In the genomic region with DNA sequence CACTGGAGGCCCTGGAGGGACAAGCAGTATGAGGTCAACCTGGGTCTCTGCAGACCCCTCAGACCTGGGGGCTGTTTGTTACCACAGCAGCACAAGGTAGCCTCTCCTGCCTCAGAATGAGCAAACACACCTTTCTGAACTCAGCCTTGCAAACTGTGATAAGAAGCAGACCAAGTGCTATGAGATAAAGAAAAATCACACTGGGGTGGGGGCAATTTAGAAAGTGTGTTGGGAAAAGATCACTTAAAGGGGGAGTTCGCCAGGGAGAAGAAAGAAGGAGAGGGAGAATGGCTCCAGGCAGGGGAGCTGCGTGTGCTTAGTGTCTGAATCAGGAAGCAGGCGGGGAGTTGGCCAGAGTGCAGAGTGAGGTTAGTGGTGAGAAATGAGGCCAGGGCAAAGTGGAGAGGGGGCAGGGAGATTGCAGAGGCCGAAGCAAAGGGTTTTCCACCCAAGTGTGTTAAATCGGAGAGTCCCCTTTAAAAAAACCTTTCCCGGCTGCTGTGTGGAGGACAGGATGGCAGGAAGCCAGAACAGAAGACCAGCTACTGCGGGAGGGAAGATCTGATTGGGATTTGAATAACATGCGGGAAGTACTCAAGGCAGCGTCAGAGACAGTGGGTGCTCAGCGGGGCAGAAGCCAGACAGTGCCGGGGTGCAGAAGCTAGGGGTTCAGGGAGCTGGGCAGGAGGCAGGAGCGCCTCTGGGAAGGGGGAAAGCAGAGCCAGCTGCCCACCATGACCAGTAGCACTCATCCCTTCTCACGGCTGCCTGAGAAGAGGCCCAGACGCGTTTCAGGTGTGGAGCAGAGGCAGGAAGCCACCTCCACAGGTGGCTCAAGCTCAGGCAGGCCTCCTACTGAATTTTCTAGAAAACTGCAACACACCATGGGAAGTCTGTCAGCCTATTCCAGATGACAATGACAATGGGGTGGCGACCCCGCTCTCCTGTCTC, we compare ENCODE assay signal across 8 cellular contexts. TPM values are rescaled to one million over a fixed set of nuclear protein-coding genes. Genes with fewer than 3 reads are reported as not detected.
DNase-seq lines count a peak whose midpoint lies in the region; ATAC-seq and TF ChIP-seq lines count a peak whose summit lies in the region.

No MANE protein-coding gene starts in this region.

- H3F3A ChIP-seq in GM23338 (replicated peaks; ENCODE audit: low read depth) = no peaks in the 10 kb centered on the region

- peak overlapping the region; percentile 51 for H3K27ac ChIP-seq in CD8-positive, alpha-beta T cell (ENCODE audit: low read depth, low read length)
- H3K27ac ChIP-seq in GM23338 (ENCODE audit: low read depth) = peak overlapping the region; percentile 82

- H3K4me3 Mint-ChIP-seq in CD8-positive, alpha-beta T cell = peak overlapping the region; percentile 51
- peak overlapping the region; percentile 46 for H3K4me3 Mint-ChIP-seq in GM23338
- peak overlapping the region; percentile 49 for H3K4me3 Mint-ChIP-seq in activated T-cell treated with anti-CD3 and anti-CD28 coated beads, Interleukin-2, amount 50 U/mL, for 24 hours
- H3K4me3 Mint-ChIP-seq in natural killer cell = peak overlapping the region; percentile 83

- peak in 5 of 7 experiments; percentile 20 to 66 (median 39) for DNase-seq in CD8-positive, alpha-beta T cell
- DNase-seq in GM23338 (ENCODE audit: low spot score) (peak; percentile 75), NCI-H226 (peak; percentile 95), fibroblast of peridontal ligament (ENCODE audit: extremely low read depth) (peak; percentile 89), natural killer cell (peak; percentile 57), D341Med (ENCODE audit: low spot score) (no peak)
- DNase-seq in activated T-cell treated with anti-CD3 and anti-CD28 coated beads, Interleukin-2, amount 50 U/mL, for 24 hours = peak; percentile 48

- intact Hi-C loops in CD8-positive, alpha-beta T cell (cut with DNase I, micrococcal nuclease) = loop anchor here (1.0 to 10.0 kb wide), 5 partner anchors 9 to 428 kb away; a partner anchor contains a TSS
- intact Hi-C loops in natural killer cell (cut with micrococcal nuclease) = loop anchor here (1.0 kb wide), 1 partner anchor 9 kb away; a partner anchor contains a TSS

- H3K9me3 Mint-ChIP-seq in CD8-positive, alpha-beta T cell = no peaks in the 10 kb centered on the region
- H3K9me3 Mint-ChIP-seq in GM23338 (peaks cover 6% of the 10 kb centered on the region), natural killer cell (no peaks in the 10 kb centered on the region)
- no peaks in the 10 kb centered on the region for H3K9me3 Mint-ChIP-seq in activated T-cell treated with anti-CD3 and anti-CD28 coated beads, Interleukin-2, amount 50 U/mL, for 24 hours

- peak; percentile 44 for TF ChIP-seq CTCF in CD8-positive, alpha-beta T cell (IDR thresholded peaks at IDR 0.05)
- TF ChIP-seq CTCF in GM23338 (conservative IDR thresholded peaks at IDR 0.05; ENCODE audit: low read depth in 2 of 2) (peak in 1 of 2 experiments; percentile 41; a peak in 3 of 4 replicates), natural killer cell (IDR thresholded peaks at IDR 0.05) (no peak)

- H3K4me1 ChIP-seq in CD8-positive, alpha-beta T cell (ENCODE audit: insufficient read depth, low read length) = peaks cover 65% of the 10 kb centered on the region
- H3K4me1 ChIP-seq in GM23338 (ENCODE audit: insufficient read depth) = peaks cover 25% of the 10 kb centered on the region

- peak overlapping the region; percentile 70 for H3K4me2 ChIP-seq in GM23338

- peak overlapping the region; percentile 16; the same call in 1 of the 2 replicates for H2AFZ ChIP-seq in GM23338

- no peaks in the 10 kb centered on the region for H3K79me2 ChIP-seq in GM23338 (replicated peaks; ENCODE audit: insufficient read depth)

- peaks cover 69% of the 10 kb centered on the region for H3K4me1 Mint-ChIP-seq in CD8-positive, alpha-beta T cell (ENCODE audit: low read depth)
- peaks cover 48% of the 10 kb centered on the region for H3K4me1 Mint-ChIP-seq in GM23338
- peaks cover 58% of the 10 kb centered on the region for H3K4me1 Mint-ChIP-seq in activated T-cell treated with anti-CD3 and anti-CD28 coated beads, Interleukin-2, amount 50 U/mL, for 24 hours (ENCODE audit: low read depth)
- H3K4me1 Mint-ChIP-seq in natural killer cell = peaks cover 77 to 86% of the 10 kb centered on the region in 2 donors

- peak; percentile 27 for ATAC-seq in CD8-positive, alpha-beta T cell
- ATAC-seq in GM23338 = peak; percentile 73
- ATAC-seq in natural killer cell = peak; percentile 49 to 69 (median 66)
- ATAC-seq in HG02852 (IDR thresholded peaks at IDR 0.05; ENCODE audit: unreplicated experiment) = no peak

- peak overlapping the region; percentile 93 for H3K27ac Mint-ChIP-seq in CD8-positive, alpha-beta T cell
- H3K27ac Mint-ChIP-seq in GM23338 (peak overlapping the region; percentile 96), natural killer cell (peak overlapping the region; percentile 89 to 92)
- H3K27ac Mint-ChIP-seq in activated T-cell treated with anti-CD3 and anti-CD28 coated beads, Interleukin-2, amount 50 U/mL, for 24 hours = peak overlapping the region; percentile 89

- no peaks in the 10 kb centered on the region for H3K27me3 ChIP-seq in CD8-positive, alpha-beta T cell (ENCODE audit: insufficient read depth, low read length)
- H3K27me3 ChIP-seq in GM23338 (ENCODE audit: insufficient read depth) = no peaks in the 10 kb centered on the region

- H3K9me3 ChIP-seq in CD8-positive, alpha-beta T cell (ENCODE audit: low read length) = no peaks in the 10 kb centered on the region

- no peaks in the 10 kb centered on the region for H3K36me3 ChIP-seq in CD8-positive, alpha-beta T cell (ENCODE audit: insufficient read depth, low read length)
- no peaks in the 10 kb centered on the region for H3K36me3 ChIP-seq in GM23338 (ENCODE audit: insufficient read depth)

- no peaks in the 10 kb centered on the region for H3K27me3 Mint-ChIP-seq in CD8-positive, alpha-beta T cell (ENCODE audit: low read depth)
- H3K27me3 Mint-ChIP-seq in GM23338 (ENCODE audit: insufficient read depth, low read depth, poor library complexity) (peaks cover 40% of the 10 kb centered on the region), natural killer cell (ENCODE audit: low read depth in 2 of 2) (no peaks in the 10 kb centered on the region)
- H3K27me3 Mint-ChIP-seq in activated T-cell treated with anti-CD3 and anti-CD28 coated beads, Interleukin-2, amount 50 U/mL, for 24 hours = no peaks in the 10 kb centered on the region

- H3K9me2 ChIP-seq in GM23338 (ENCODE audit: insufficient read depth) = no peaks in the 10 kb centered on the region

- CTCF ChIA-PET in CD8-positive, alpha-beta T cell (lab: Charles Lee) = interaction anchor here (0.7 to 14.7 kb wide), 8 partner anchors 8 to 258 kb away, joined by 3 to 161 read pairs (median 4); a partner anchor contains a TSS

- peaks cover 18% of the 10 kb centered on the region for H3K36me3 Mint-ChIP-seq in CD8-positive, alpha-beta T cell
- peaks cover 19% of the 10 kb centered on the region for H3K36me3 Mint-ChIP-seq in GM23338 (ENCODE audit: low read depth)
- H3K36me3 Mint-ChIP-seq in activated T-cell treated with anti-CD3 and anti-CD28 coated beads, Interleukin-2, amount 50 U/mL, for 24 hours (ENCODE audit: low read depth) = peaks cover 8% of the 10 kb centered on the region
- H3K36me3 Mint-ChIP-seq in natural killer cell = no peaks in the 10 kb centered on the region

- POLR2A ChIA-PET in CD8-positive, alpha-beta T cell (lab: Charles Lee) = interaction anchor here (0.9 to 2.1 kb wide), 5 partner anchors 9 to 424 kb away, joined by 3 to 11 read pairs (median 3); a partner anchor contains a TSS

- peak overlapping the region; percentile 32 for H3K4me3 ChIP-seq in CD8-positive, alpha-beta T cell (ENCODE audit: low read depth, low read length)
- H3K4me3 ChIP-seq in GM23338 = no peak overlapping the region; the same call in 1 of the 2 replicates

- H4K20me1 ChIP-seq in GM23338 (replicated peaks; ENCODE audit: insufficient read depth) = no peaks in the 10 kb centered on the region

RNA-seq across cellular contexts. Expression of a gene that starts 9.0 kb away (rescaled TPM):
- 10 to 100 TPM; 27.9 to 30.2 TPM for total RNA-seq in CD8-positive, alpha-beta T cell
- total RNA-seq in GM23338 (2014; rRNA removed; shearing (Covaris generic)) = 12.7 and 16.2 TPM in 2 replicates
- polyA plus RNA-seq in GM23338 (2016; fragmentation: Nextera tagmentation; extraction: Ambion mirVana) = 14.6 and 15.8 TPM in 2 replicates
- 10 to 100 TPM; 71.7 to 94.2 (median 73.9) TPM for total RNA-seq in natural killer cell
